Comparison of ENCODE assay signal across 11 cellular contexts in the genomic region with DNA sequence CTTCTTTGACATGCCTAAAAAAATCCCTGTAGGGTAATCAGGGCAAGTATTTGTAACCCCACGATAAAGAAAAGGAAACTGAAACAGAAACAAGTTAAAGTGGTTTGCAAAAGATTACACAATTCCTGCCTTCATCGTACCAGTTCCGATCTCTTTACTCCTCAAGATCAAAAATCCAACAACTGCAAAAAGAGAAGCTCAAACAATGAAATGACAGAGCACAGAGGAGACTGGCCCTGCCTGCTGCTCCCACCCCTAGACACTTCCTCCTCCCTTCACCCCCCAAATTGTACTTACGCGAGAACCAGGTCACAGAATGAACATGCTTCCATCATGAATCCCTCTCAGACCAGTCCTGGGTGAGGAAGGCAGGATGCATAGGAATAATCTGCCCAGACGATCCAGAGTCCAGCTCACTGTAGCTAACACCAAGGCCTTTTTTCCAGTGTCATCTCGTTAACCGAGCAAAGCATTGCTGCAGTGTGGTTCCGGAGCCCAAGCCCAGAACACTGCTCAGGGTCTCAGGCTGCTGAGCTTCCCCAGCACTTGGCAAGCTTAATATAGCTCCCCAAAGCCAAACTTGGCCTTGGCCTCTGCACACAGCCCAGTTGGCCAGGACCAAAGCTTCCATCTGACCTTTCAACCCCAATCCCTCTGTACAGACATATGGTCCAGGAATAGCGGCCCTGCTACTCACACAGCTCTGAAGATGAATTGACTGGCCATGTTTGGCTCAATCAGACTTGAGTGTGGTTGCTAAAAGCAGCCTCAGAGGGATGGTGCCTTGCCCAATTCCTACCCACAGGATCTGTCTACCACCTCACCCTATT. TPM values are rescaled to one million over a fixed set of nuclear protein-coding genes. Genes with fewer than 3 reads are reported as not detected.
A peak's percentile ranks its signal among the peaks of the same experiment; 100 is the strongest.
DNase-seq lines count a peak whose midpoint lies in the region; ATAC-seq, FAIRE-seq and TF ChIP-seq lines count a peak whose summit lies in the region.
"Had no signal": no experiment of that assay in that cellular context is flagged by ENCODE, and none has a peak within 500 bp of the region (broad histone marks: within the 10 kb centered on the region; RNA-seq: fewer than 3 reads in every experiment).

No MANE protein-coding gene starts in this region.

- POLR2A ChIA-PET in MCF 10A (lab: Yijun Ruan, JAX): no interaction called here

- no peaks in the 10 kb centered on the region for H3K9me3 Mint-ChIP-seq in MCF 10A (ENCODE audit: unreplicated experiment)

- CTCF ChIA-PET in MCF 10A (lab: Yijun Ruan, JAX): interaction anchor here (0.6 kb wide), 1 partner anchor 500 kb away, joined by 3 read pairs; no protein-coding TSS in a partner anchor

- ATAC-seq in GM18868 (IDR thresholded peaks at IDR 0.05; ENCODE audit: unreplicated experiment) (peak; percentile 71), sciatic nerve (peak; percentile 78)

- DNase-seq in HL-60 (ENCODE audit: low read depth in 1 of 2, low spot score in 1 of 2) (peak; percentile 2 to 8), colonic mucosa (no peak), sciatic nerve (ENCODE audit: low spot score) (no peak), GM10266 (ENCODE audit: extremely low spot score) (no peak), D721Med (ENCODE audit: insufficient read length, low spot score) (no peak), MCF 10A (ENCODE audit: unreplicated experiment) (no peak), NCI-H1930 (lab: John Stamatoyannopoulos, UW) (no peak)
- DNase-seq: activated gamma-delta T cell treated with Interleukin-2 at 50 U/mL for 16 hours, NCI-H446 had no signal

- H3K4me3 ChIP-seq in HL-60 (replicated peaks; ENCODE audit: insufficient read depth, low read length): no peak overlapping the region
- no peak overlapping the region for H3K4me3 ChIP-seq in colonic mucosa

- no peak overlapping the region for H3K4me3 Mint-ChIP-seq in MCF 10A (ENCODE audit: unreplicated experiment)

- H3K27me3 Mint-ChIP-seq in MCF 10A (ENCODE audit: insufficient read depth, unreplicated experiment): no peaks in the 10 kb centered on the region

- no peak overlapping the region for H3K9ac ChIP-seq in colonic mucosa (ENCODE audit: low read depth in 2 of 2, low read length in 2 of 2)

- no peaks in the 10 kb centered on the region for H3K4me1 Mint-ChIP-seq in MCF 10A (ENCODE audit: insufficient read depth, unreplicated experiment)

- TF ChIP-seq CTCF in HL-60 (IDR thresholded peaks at IDR 0.05; ENCODE audit: insufficient read depth, low read length) (no peak), colonic mucosa (IDR thresholded peaks at IDR 0.05) (no peak), GM10266 (IDR thresholded peaks at IDR 0.05; ENCODE audit: control insufficient read depth, insufficient read depth, low read depth, missing control alignments) (no peak), D721Med (IDR thresholded peaks at IDR 0.05; ENCODE audit: insufficient read depth, missing control alignments) (no peak), MCF 10A (IDR thresholded peaks at IDR 0.05; ENCODE audit: unreplicated experiment) (no peak)

- H3K4me1 ChIP-seq in colonic mucosa: no peaks in the 10 kb centered on the region

- no peak overlapping the region for H3K27ac ChIP-seq in HL-60 (replicated peaks)
- peak overlapping the region; percentile 26 for H3K27ac ChIP-seq in colonic mucosa

- no peak for FAIRE-seq in D721Med (lab: Jason Lieb, UNC)

- intact Hi-C loops in colonic mucosa (cut with DNase I): no loop called here
- intact Hi-C loops in sciatic nerve (cut with DNase I): no loop called here
- intact Hi-C loops in MCF 10A (cut with micrococcal nuclease): no loop called here

- H3K27me3 ChIP-seq in HL-60 (ENCODE audit: insufficient read depth, poor library complexity, severe bottlenecking) (peaks cover 2% of the 10 kb centered on the region), colonic mucosa (no peaks in the 10 kb centered on the region)

- no TSS peak for BruUV-seq in MCF 10A (replicated peaks; lab: Mats Ljungman, UMichigan)

- no peak overlapping the region for H3K27ac Mint-ChIP-seq in MCF 10A (ENCODE audit: low read depth, unreplicated experiment)

- no peaks in the 10 kb centered on the region for H3K36me3 Mint-ChIP-seq in MCF 10A (ENCODE audit: insufficient read depth, unreplicated experiment)

- H3K36me3 ChIP-seq in colonic mucosa: no peaks in the 10 kb centered on the region

- no peaks in the 10 kb centered on the region for H3K9me3 ChIP-seq in colonic mucosa

RNA-seq across cellular contexts. Expression of gene RXRG, which starts 20.3 kb away (rescaled TPM):
- total RNA-seq in colonic mucosa (under 1 TPM; 0.20 to 0.74 TPM), sciatic nerve (11.9 TPM), MCF 10A (2022) (not detected in 2 replicates)
- total RNA-seq: lung microvascular endothelial cell had no signal

Comparison
In these comparisons a context has a peak if more than half of its experiments do, and no peak if none do; other contexts are left out.
1. DNase-seq: peak in HL-60 (2 of 2); none in colonic mucosa (single experiment), sciatic nerve (single experiment), GM10266 (single experiment), D721Med (single experiment), MCF 10A (single experiment) and NCI-H1930 (0 of 2).